Comparison of ENCODE assay signal across 8 cellular contexts in the genomic region with DNA sequence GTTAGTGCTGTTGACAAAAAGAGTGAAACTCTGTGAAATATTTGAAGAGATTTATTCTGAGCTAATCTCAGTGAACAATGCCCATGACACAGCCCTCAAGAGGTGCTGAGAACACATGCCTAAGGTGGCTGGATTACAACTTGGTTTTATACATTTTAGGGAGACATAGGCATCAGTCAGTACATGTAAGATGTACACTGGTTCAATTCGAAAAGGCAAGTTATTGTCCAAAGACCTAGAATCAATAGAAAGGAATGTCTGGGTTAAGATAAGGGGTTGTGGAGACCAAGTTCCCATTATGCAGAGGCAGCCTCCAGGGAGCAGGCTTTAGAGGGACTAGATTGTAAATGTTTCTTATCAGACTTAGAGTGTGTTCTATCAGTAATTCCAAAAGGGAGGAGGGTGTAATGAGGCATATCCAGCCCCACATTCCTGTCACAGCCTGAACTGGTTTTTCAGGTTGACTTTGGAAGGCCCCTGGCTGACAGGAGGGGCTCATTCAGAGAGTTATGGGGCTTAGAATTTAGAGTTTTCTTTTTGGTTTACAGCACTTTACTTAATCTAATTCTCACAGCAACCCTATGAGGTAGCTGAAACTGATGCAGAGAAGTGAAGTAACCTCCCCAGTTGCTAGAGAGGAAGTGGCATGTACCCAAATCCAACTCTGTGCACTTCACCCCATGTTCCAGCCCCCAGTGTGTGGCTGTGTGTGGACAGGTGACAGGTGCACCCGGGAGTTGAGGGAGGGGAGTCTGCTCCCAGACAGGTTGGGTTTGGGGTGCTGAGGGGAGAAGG. TPM values are rescaled to one million over a fixed set of nuclear protein-coding genes. Genes with fewer than 3 reads are reported as not detected.
A peak's percentile ranks its signal among the peaks of the same experiment; 100 is the strongest.
DNase-seq lines count a peak whose midpoint lies in the region; ATAC-seq and TF ChIP-seq lines count a peak whose summit lies in the region.

No MANE protein-coding gene starts in this region.

- peak; percentile 66 for ATAC-seq in GM19023 (IDR thresholded peaks at IDR 0.05; ENCODE audit: unreplicated experiment)

- H3K4me1 Mint-ChIP-seq in CD8-positive, alpha-beta memory T cell: no peaks in the 10 kb centered on the region

- H3K9me3 Mint-ChIP-seq in CD8-positive, alpha-beta memory T cell: peaks cover 0 to 5% (median 0%) of the 10 kb centered on the region in 5 donors

- WGBS in esophagus squamous epithelium, 2 donors: 22 to 29% methylated on average over 1 of the region's 2 CpGs

- POLR2A ChIA-PET in CD8-positive, alpha-beta memory T cell (lab: Charles Lee): no interaction called here

- no peak for TF ChIP-seq CTCF in esophagus squamous epithelium (IDR thresholded peaks at IDR 0.05)

- peak; percentile 82 for DNase-seq in NCI-H345 (lab: John Stamatoyannopoulos, UW)
- DNase-seq in esophagus squamous epithelium (lab: John Stamatoyannopoulos, UW): no peak
- peak; percentile 33 for DNase-seq in retina
- DNase-seq in CD8-positive, alpha-beta memory T cell: no peak
- DNase-seq in KG1 (lab: John Stamatoyannopoulos, UW): no peak
- DNase-seq in NCI-H524 treated with DMSO at 0.1 percent for 48 hours (lab: John Stamatoyannopoulos, UW): no peak
- no peak for DNase-seq in A172 (ENCODE audit: low spot score)

- no peaks in the 10 kb centered on the region for H3K27me3 ChIP-seq in esophagus squamous epithelium
- H3K27me3 ChIP-seq in CD8-positive, alpha-beta memory T cell (ENCODE audit: insufficient read depth, low read length, poor library complexity, severe bottlenecking): no peaks in the 10 kb centered on the region

- no peaks in the 10 kb centered on the region for H3K9me3 ChIP-seq in esophagus squamous epithelium
- no peaks in the 10 kb centered on the region for H3K9me3 ChIP-seq in CD8-positive, alpha-beta memory T cell (ENCODE audit: low read length)

- CTCF ChIA-PET in CD8-positive, alpha-beta memory T cell (lab: Charles Lee): no interaction called here

- no peak overlapping the region for H3K4me3 Mint-ChIP-seq in CD8-positive, alpha-beta memory T cell

- intact Hi-C loops in esophagus squamous epithelium (cut with DNase I): no loop called here

- H3K4me3 ChIP-seq in esophagus squamous epithelium: peak overlapping the region in 1 of 4 donors; percentile 40
- no peak overlapping the region for H3K4me3 ChIP-seq in CD8-positive, alpha-beta memory T cell (ENCODE audit: low read length)

- TF ChIP-seq POLR2A in esophagus squamous epithelium (IDR thresholded peaks at IDR 0.05): no peak

- H3K27ac ChIP-seq in esophagus squamous epithelium: peak overlapping the region; percentile 89 to 95 (median 93)
- H3K27ac ChIP-seq in CD8-positive, alpha-beta memory T cell (ENCODE audit: low read depth, low read length): no peak overlapping the region

- H3K4me1 ChIP-seq in esophagus squamous epithelium: peaks cover 14 to 62% (median 27%) of the 10 kb centered on the region in 3 donors
- no peaks in the 10 kb centered on the region for H3K4me1 ChIP-seq in CD8-positive, alpha-beta memory T cell (ENCODE audit: insufficient read depth, low read length)

- peaks cover 14 to 54% of the 10 kb centered on the region in 2 donors for H3K27me3 Mint-ChIP-seq in CD8-positive, alpha-beta memory T cell

- no peak overlapping the region for H3K27ac Mint-ChIP-seq in CD8-positive, alpha-beta memory T cell

- H3K36me3 Mint-ChIP-seq in CD8-positive, alpha-beta memory T cell: no peaks in the 10 kb centered on the region

- no peaks in the 10 kb centered on the region for H3K36me3 ChIP-seq in esophagus squamous epithelium
- H3K36me3 ChIP-seq in CD8-positive, alpha-beta memory T cell (ENCODE audit: insufficient read depth, low read length): no peaks in the 10 kb centered on the region

RNA-seq across cellular contexts. Expression of gene ASAP2, which starts 28.3 kb away (rescaled TPM):
- total RNA-seq in esophagus squamous epithelium: 10 to 100 TPM in 1 of 4 donors, 1 to 10 TPM in 3; 3.3 to 15.3 (median 6.9) TPM
- under 1 TPM; 0.15 to 0.38 TPM for total RNA-seq in CD8-positive, alpha-beta memory T cell
- not detected for polyA plus RNA-seq in CD8-positive, alpha-beta memory T cell
- 20.4 and 24.4 TPM in 2 replicates for total RNA-seq in A172 (2014; rRNA removed; shearing (Covaris generic))

Comparison
In these comparisons a context has a peak if more than half of its experiments do, and no peak if none do; other contexts are left out.
1. DNase-seq: peak in NCI-H345 (single experiment) and retina (single experiment); none in esophagus squamous epithelium (single experiment), CD8-positive, alpha-beta memory T cell (0 of 5), KG1 (single experiment), NCI-H524 treated with DMSO at 0.1 percent for 48 hours (single experiment) and A172 (single experiment).